9 cellular contexts compared by ENCODE assay signal in the genomic region with DNA sequence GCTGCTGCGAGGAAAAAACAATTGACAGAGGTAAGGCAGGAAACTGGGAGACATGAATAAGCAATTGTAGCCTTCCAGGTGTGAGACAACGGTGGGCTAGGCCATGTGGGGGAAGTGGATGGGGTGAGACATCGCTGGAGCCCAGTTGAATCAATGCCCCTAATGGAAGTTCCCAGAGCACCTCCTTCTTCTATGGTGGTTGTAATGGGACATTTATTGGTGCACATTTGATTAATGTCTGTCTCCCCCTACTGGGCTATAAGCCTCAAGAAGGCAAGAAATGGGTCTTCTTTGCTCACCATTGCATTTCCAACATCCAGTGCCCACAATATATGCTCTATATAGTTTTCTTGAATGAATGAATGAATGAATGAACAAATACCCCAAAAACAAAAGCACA. TPM values are rescaled to one million over a fixed set of nuclear protein-coding genes. Genes with fewer than 3 reads are reported as not detected.
DNase-seq lines count a peak whose midpoint lies in the region; ATAC-seq and TF ChIP-seq lines count a peak whose summit lies in the region.
"Had no signal": no experiment of that assay in that cellular context is flagged by ENCODE, and none has a peak within 500 bp of the region (broad histone marks: within the 10 kb centered on the region; RNA-seq: fewer than 3 reads in every experiment).

No MANE protein-coding gene starts in this region.

- TF ChIP-seq CTCF in GM10266 (IDR thresholded peaks at IDR 0.05; ENCODE audit: control insufficient read depth, insufficient read depth, low read depth, missing control alignments) (peak; percentile 55), Loucy (conservative IDR thresholded peaks at IDR 0.05; ENCODE audit: low read length) (peak; percentile 76), WTC11 (IDR thresholded peaks at IDR 0.05) (no peak), natural killer cell (IDR thresholded peaks at IDR 0.05) (peak; percentile 47)

- ATAC-seq in WTC11 (peak; percentile 47), natural killer cell (peak in 2 of 3 donors; percentile 59 to 73), HG03521 (IDR thresholded peaks at IDR 0.05; ENCODE audit: unreplicated experiment) (no peak), HG03039 (IDR thresholded peaks at IDR 0.05; ENCODE audit: unreplicated experiment) (no peak)
- ATAC-seq in activated T-cell treated with anti-CD3 and anti-CD28 coated beads, Interleukin-2, amount 50 U/mL, for 4 hours: no peak

- H4K20me1 ChIP-seq in Loucy (ENCODE audit: insufficient read depth, low read length, poor library complexity, severe bottlenecking): no peaks in the 10 kb centered on the region

- no peak overlapping the region for H3K4me3 Mint-ChIP-seq in WTC11
- no peak overlapping the region for H3K4me3 Mint-ChIP-seq in natural killer cell
- no peak overlapping the region for H3K4me3 Mint-ChIP-seq in activated T-cell treated with anti-CD3 and anti-CD28 coated beads, Interleukin-2, amount 50 U/mL, for 4 hours

- H3K79me2 ChIP-seq in Loucy (ENCODE audit: insufficient read depth, low read length): no peaks in the 10 kb centered on the region

- no peak overlapping the region for H2AFZ ChIP-seq in Loucy (ENCODE audit: low read length)

- intact Hi-C loops in natural killer cell (cut with micrococcal nuclease): no loop called here

- DNase-seq in GM10266 (ENCODE audit: extremely low spot score) (peak; percentile 49), WTC11 (ENCODE audit: low spot score) (no peak), natural killer cell (no peak), DMS79 (lab: John Stamatoyannopoulos, UW) (no peak)
- no peak for DNase-seq in activated T-cell treated with anti-CD3 and anti-CD28 coated beads, Interleukin-2, amount 50 U/mL, for 4 hours
- DNase-seq: NCI-H2227 treated with DMSO at 0.1 percent for 48 hours had no signal

- CTCF ChIA-PET in WTC11 (lab: Charles Lee): interaction anchor here (3.4 kb wide), 1 partner anchor 11 kb away, joined by 21 read pairs; no protein-coding TSS in a partner anchor

- peaks cover 17% of the 10 kb centered on the region for H3K27me3 Mint-ChIP-seq in WTC11 (ENCODE audit: low read depth)
- peaks cover 42 to 53% of the 10 kb centered on the region in 2 donors for H3K27me3 Mint-ChIP-seq in natural killer cell (ENCODE audit: low read depth in 2 of 2)
- H3K27me3 Mint-ChIP-seq in activated T-cell treated with anti-CD3 and anti-CD28 coated beads, Interleukin-2, amount 50 U/mL, for 4 hours (ENCODE audit: low read depth): peaks cover 50% of the 10 kb centered on the region

- H3K27ac Mint-ChIP-seq in WTC11 (no peak overlapping the region), natural killer cell (no peak overlapping the region)

- H3K36me3 Mint-ChIP-seq in WTC11 (no peaks in the 10 kb centered on the region), natural killer cell (no peaks in the 10 kb centered on the region)
- no peaks in the 10 kb centered on the region for H3K36me3 Mint-ChIP-seq in activated T-cell treated with anti-CD3 and anti-CD28 coated beads, Interleukin-2, amount 50 U/mL, for 4 hours (ENCODE audit: insufficient read depth)

- H3K4me3 ChIP-seq in Loucy (ENCODE audit: low read length, poor library complexity, severe bottlenecking): no peak overlapping the region

- H3K9me3 Mint-ChIP-seq in WTC11 (no peaks in the 10 kb centered on the region), natural killer cell (no peaks in the 10 kb centered on the region)
- no peaks in the 10 kb centered on the region for H3K9me3 Mint-ChIP-seq in activated T-cell treated with anti-CD3 and anti-CD28 coated beads, Interleukin-2, amount 50 U/mL, for 4 hours

- no peaks in the 10 kb centered on the region for H3F3A ChIP-seq in Loucy (ENCODE audit: low read depth)

- POLR2A ChIA-PET in WTC11 (lab: Charles Lee): no interaction called here

- no peaks in the 10 kb centered on the region for H3K9me2 ChIP-seq in Loucy (replicated peaks; ENCODE audit: low read depth, low read length)

- peaks cover under 1% of the 10 kb centered on the region for H3K27me3 ChIP-seq in Loucy (ENCODE audit: insufficient read depth, low read length, poor library complexity, severe bottlenecking)

- H3K4me1 Mint-ChIP-seq in WTC11 (peaks cover 22% of the 10 kb centered on the region), natural killer cell (peaks cover 12 to 17% of the 10 kb centered on the region in 2 donors)
- H3K4me1 Mint-ChIP-seq in activated T-cell treated with anti-CD3 and anti-CD28 coated beads, Interleukin-2, amount 50 U/mL, for 4 hours (ENCODE audit: low read depth): peaks cover 6% of the 10 kb centered on the region

- no peaks in the 10 kb centered on the region for H3K9me3 ChIP-seq in Loucy (ENCODE audit: insufficient read depth, low read depth, low read length)

- H3K4me2 ChIP-seq in Loucy (ENCODE audit: low read depth, low read length, poor library complexity, severe bottlenecking): no peak overlapping the region

- no peaks in the 10 kb centered on the region for H3K36me3 ChIP-seq in Loucy (ENCODE audit: insufficient read depth, low read length)

- H3K9ac ChIP-seq in Loucy (ENCODE audit: low read depth, low read length, poor library complexity, severe bottlenecking): no peak overlapping the region

- H3K4me1 ChIP-seq in Loucy (ENCODE audit: insufficient read depth, low read length, poor library complexity, severe bottlenecking): peaks cover 1% of the 10 kb centered on the region

TF ChIP-seq in WTC11, 78 proteins besides CTCF, POLR2A, EP300 and RAD21:
- TF ChIP-seq, protein P1, sequence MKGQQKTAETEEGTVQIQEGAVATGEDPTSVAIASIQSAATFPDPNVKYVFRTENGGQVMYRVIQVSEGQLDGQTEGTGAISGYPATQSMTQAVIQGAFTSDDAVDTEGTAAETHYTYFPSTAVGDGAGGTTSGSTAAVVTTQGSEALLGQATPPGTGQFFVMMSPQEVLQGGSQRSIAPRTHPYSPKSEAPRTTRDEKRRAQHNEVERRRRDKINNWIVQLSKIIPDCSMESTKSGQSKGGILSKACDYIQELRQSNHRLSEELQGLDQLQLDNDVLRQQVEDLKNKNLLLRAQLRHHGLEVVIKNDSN (CRISPR knock-in tag; IDR thresholded peaks at IDR 0.05): no peak
- TF ChIP-seq, protein P2, sequence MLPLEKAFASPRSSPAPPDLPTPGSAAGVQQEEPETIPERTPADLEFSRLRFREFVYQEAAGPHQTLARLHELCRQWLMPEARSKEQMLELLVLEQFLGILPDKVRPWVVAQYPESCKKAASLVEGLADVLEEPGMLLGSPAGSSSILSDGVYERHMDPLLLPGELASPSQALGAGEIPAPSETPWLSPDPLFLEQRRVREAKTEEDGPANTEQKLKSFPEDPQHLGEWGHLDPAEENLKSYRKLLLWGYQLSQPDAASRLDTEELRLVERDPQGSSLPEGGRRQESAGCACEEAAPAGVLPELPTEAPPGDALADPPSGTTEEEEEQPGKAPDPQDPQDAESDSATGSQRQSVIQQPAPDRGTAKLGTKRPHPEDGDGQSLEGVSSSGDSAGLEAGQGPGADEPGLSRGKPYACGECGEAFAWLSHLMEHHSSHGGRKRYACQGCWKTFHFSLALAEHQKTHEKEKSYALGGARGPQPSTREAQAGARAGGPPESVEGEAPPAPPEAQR (CRISPR knock-in tag; IDR thresholded peaks at IDR 0.05): no peak
- TF ChIP-seq GRHL2 (CRISPR knock-in tag; IDR thresholded peaks at IDR 0.05; ENCODE audit: insufficient replicate concordance, severe bottlenecking): no peak
- no peak for TF ChIP-seq ZNF219 (CRISPR knock-in tag; IDR thresholded peaks at IDR 0.05; ENCODE audit: borderline replicate concordance)
- TF ChIP-seq, protein P3, sequence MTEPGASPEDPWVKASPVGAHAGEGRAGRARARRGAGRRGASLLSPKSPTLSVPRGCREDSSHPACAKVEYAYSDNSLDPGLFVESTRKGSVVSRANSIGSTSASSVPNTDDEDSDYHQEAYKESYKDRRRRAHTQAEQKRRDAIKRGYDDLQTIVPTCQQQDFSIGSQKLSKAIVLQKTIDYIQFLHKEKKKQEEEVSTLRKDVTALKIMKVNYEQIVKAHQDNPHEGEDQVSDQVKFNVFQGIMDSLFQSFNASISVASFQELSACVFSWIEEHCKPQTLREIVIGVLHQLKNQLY (CRISPR knock-in tag; IDR thresholded peaks at IDR 0.05): no peak
TF ChIP-seq in WTC11: peak in this region for 0.

RNA-seq across cellular contexts. Expression of a gene that starts 22.7 kb away (rescaled TPM):
- not detected in 3 replicates for total RNA-seq in WTC11 (2021)
- 1 to 10 TPM; 6.9 to 10.0 (median 8.9) TPM for total RNA-seq in natural killer cell
- not detected for total RNA-seq in activated T-cell treated with anti-CD3 and anti-CD28 coated beads, Interleukin-2, amount 50 U/mL, for 4 hours

RNA-seq across cellular contexts. Expression of a gene that starts 54.1 kb away (rescaled TPM):
- total RNA-seq in WTC11 (2021) (not detected in 3 replicates), natural killer cell (not detected)
- total RNA-seq in activated T-cell treated with anti-CD3 and anti-CD28 coated beads, Interleukin-2, amount 50 U/mL, for 4 hours: not detected

Comparison
In these comparisons a context has a peak if more than half of its experiments do, and no peak if none do; other contexts are left out.
1. ATAC-seq: peak in WTC11 (single experiment) and natural killer cell (2 of 3); none in HG03521 (single experiment), HG03039 (single experiment) and activated T-cell treated with anti-CD3 and anti-CD28 coated beads, Interleukin-2, amount 50 U/mL, for 4 hours (0 of 2).